1 cellular context compared by ENCODE assay signal in the genomic region with DNA sequence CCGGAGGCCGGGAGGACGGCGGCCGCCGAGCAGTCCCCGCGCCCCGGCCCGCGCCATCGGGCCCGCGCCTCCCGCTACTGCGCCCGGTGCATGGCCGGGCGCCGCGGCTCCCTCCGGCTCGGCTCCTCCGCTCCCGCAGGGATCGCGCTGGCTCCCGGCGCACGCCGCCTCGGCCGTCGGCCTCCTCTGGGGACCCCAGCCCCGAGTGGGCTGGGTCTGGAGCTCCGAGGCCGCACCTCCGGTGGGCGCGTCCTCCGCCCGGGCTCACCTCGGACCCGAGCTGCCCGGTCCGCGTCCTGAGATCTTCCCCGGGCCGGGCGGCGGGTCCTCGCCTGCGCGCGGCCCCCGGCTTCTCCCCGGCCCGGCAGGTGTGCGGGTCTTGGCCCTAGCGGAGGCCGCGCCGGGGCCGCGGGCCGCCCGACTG.
TF ChIP-seq lines count a peak whose summit lies in the region.

No MANE protein-coding gene starts in this region.

TF ChIP-seq in GM12878, 131 proteins besides CTCF, POLR2A, EP300 and RAD21 (continued from another document):
- TF ChIP-seq, protein P1, sequence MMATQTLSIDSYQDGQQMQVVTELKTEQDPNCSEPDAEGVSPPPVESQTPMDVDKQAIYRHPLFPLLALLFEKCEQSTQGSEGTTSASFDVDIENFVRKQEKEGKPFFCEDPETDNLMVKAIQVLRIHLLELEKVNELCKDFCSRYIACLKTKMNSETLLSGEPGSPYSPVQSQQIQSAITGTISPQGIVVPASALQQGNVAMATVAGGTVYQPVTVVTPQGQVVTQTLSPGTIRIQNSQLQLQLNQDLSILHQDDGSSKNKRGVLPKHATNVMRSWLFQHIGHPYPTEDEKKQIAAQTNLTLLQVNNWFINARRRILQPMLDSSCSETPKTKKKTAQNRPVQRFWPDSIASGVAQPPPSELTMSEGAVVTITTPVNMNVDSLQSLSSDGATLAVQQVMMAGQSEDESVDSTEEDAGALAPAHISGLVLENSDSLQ (IDR thresholded peaks at IDR 0.05): no peak
